In genomic region chr5:10249948-10250803, GRCh38 we compare ENCODE assay signal across 1 cellular context.
TF ChIP-seq lines count a peak whose summit lies in the region.

CCT5 (plus strand) TSS chr5:10250280; CDS start chr5:10250341, 61 bp downstream.

TF ChIP-seq in HepG2, 621 proteins besides CTCF, POLR2A, EP300 and RAD21 (continued from another document and continues in another):
- TF ChIP-seq TBL1XR1 (IDR thresholded peaks at IDR 0.05; ENCODE audit: borderline replicate concordance, low read length, partially characterized antibody) (no peak), PAF1 (CRISPR knock-in tag; IDR thresholded peaks at IDR 0.05) (no peak), ZNF205 (CRISPR knock-in tag; IDR thresholded peaks at IDR 0.05) (0 out of 2 replicates have a peak, but pooled peaks have one; percentile 44), GRHL1 (CRISPR knock-in tag; conservative IDR thresholded peaks at IDR 0.05) (no peak), AKNA (CRISPR knock-in tag; IDR thresholded peaks at IDR 0.05; ENCODE audit: borderline replicate concordance) (no peak), CC2D1A (CRISPR knock-in tag; IDR thresholded peaks at IDR 0.05) (no peak), STAG1 (CRISPR knock-in tag; IDR thresholded peaks at IDR 0.05) (no peak), MED1 (CRISPR knock-in tag; IDR thresholded peaks at IDR 0.05) (peak; percentile 57), YEATS4 (CRISPR knock-in tag; IDR thresholded peaks at IDR 0.05; ENCODE audit: borderline replicate concordance) (peak; percentile 91), ZNF615 (CRISPR knock-in tag; IDR thresholded peaks at IDR 0.05; ENCODE audit: borderline replicate concordance) (no peak), BCL6 (CRISPR knock-in tag; IDR thresholded peaks at IDR 0.05) (peak; percentile 37), ETV5 (CRISPR knock-in tag; IDR thresholded peaks at IDR 0.05; ENCODE audit: borderline replicate concordance) (peak; percentile 85), ATF1 (CRISPR knock-in tag; IDR thresholded peaks at IDR 0.05) (peak; percentile 54; the same call in 1 of the 2 replicates), ZBTB42 (CRISPR knock-in tag; IDR thresholded peaks at IDR 0.05) (no peak), TOPORS (CRISPR knock-in tag; IDR thresholded peaks at IDR 0.05) (no peak), GLMP (CRISPR knock-in tag; IDR thresholded peaks at IDR 0.05; ENCODE audit: borderline replicate concordance) (no peak; the same call in 1 of the 2 replicates), ZNF160 (CRISPR knock-in tag; IDR thresholded peaks at IDR 0.05) (0 out of 2 replicates have a peak, but pooled peaks have one; percentile 54), ZBTB39 (CRISPR knock-in tag; IDR thresholded peaks at IDR 0.05) (no peak), FOXK1 (CRISPR knock-in tag; IDR thresholded peaks at IDR 0.05; ENCODE audit: borderline replicate concordance, low read depth) (no peak), ZNF446 (CRISPR knock-in tag; IDR thresholded peaks at IDR 0.05) (no peak), CBX5 (CRISPR knock-in tag; IDR thresholded peaks at IDR 0.05; ENCODE audit: borderline replicate concordance) (no peak; the same call in 1 of the 2 replicates), ZBTB2 (CRISPR knock-in tag; IDR thresholded peaks at IDR 0.05; ENCODE audit: low read depth) (0 out of 2 replicates have a peak, but pooled peaks have one; percentile 20), ZNF18 (CRISPR knock-in tag; IDR thresholded peaks at IDR 0.05; ENCODE audit: insufficient replicate concordance) (no peak), CENPBD1 (CRISPR knock-in tag; IDR thresholded peaks at IDR 0.05; ENCODE audit: borderline replicate concordance, low read depth) (no peak), POGZ (CRISPR knock-in tag; IDR thresholded peaks at IDR 0.05) (peak; percentile 14; the same call in 1 of the 2 replicates), ZNF280D (CRISPR knock-in tag; IDR thresholded peaks at IDR 0.05) (no peak), NR2F6 (IDR thresholded peaks at IDR 0.05) (no peak), NR2F6 (CRISPR knock-in tag; IDR thresholded peaks at IDR 0.05) (no peak), THAP9 (CRISPR knock-in tag; IDR thresholded peaks at IDR 0.05; ENCODE audit: borderline replicate concordance) (peak; percentile 51; the same call in 1 of the 2 replicates), ZNF30 (CRISPR knock-in tag; IDR thresholded peaks at IDR 0.05) (no peak), MYNN (CRISPR knock-in tag; IDR thresholded peaks at IDR 0.05; ENCODE audit: low read depth) (no peak), ZNF619 (CRISPR knock-in tag; IDR thresholded peaks at IDR 0.05) (no peak), ZNF781 (CRISPR knock-in tag; IDR thresholded peaks at IDR 0.05; ENCODE audit: borderline replicate concordance, not compliant biosample characterization) (no peak), ZNF530 (CRISPR knock-in tag; IDR thresholded peaks at IDR 0.05; ENCODE audit: low read depth) (no peak), JUNB (CRISPR knock-in tag; IDR thresholded peaks at IDR 0.05; ENCODE audit: borderline replicate concordance) (no peak), ZNF660 (CRISPR knock-in tag; IDR thresholded peaks at IDR 0.05; ENCODE audit: borderline replicate concordance, low read depth) (no peak), NR2F2 (IDR thresholded peaks at IDR 0.05; ENCODE audit: borderline replicate concordance, low read depth) (no peak)
